In genomic region chr6:150539111-150539510, GRCh38 we compare ENCODE assay signal across 8 cellular contexts.
"Had no signal": no experiment of that assay in that cellular context is flagged by ENCODE, and none has a peak within 500 bp of the region (broad histone marks: within the 10 kb centered on the region; RNA-seq: fewer than 3 reads in every experiment).

No MANE protein-coding gene starts in this region.

- FAIRE-seq: HTR-8/SVneo had no signal

- ATAC-seq: HCT116 had no signal

- DNase-seq: GOT3, H7, HFFc6, KBM-7 had no signal

- H3K36me3 ChIP-seq: HAP-1 had no signal

- H3K4me3 Mint-ChIP-seq: HFFc6, IgD-negative memory B cell had no signal

- H3K4me3 ChIP-seq: HAP-1 had no signal

- H3K4me1 Mint-ChIP-seq: IgD-negative memory B cell had no signal

- H3K9me3 ChIP-seq: HAP-1 had no signal

- H3K27ac Mint-ChIP-seq: HFFc6 had no signal

- H3K36me3 Mint-ChIP-seq: IgD-negative memory B cell had no signal
